16 cellular contexts compared by ENCODE assay signal in genomic region chr15:57696146-57696545, GRCh38. TPM values are rescaled to one million over a fixed set of nuclear protein-coding genes. Genes with fewer than 3 reads are reported as not detected.
A peak's percentile ranks its signal among the peaks of the same experiment; 100 is the strongest.
DNase-seq lines count a peak whose midpoint lies in the region; ATAC-seq and TF ChIP-seq lines count a peak whose summit lies in the region.
"Had no signal": no experiment of that assay in that cellular context is flagged by ENCODE, and none has a peak within 500 bp of the region (broad histone marks: within the 10 kb centered on the region; RNA-seq: fewer than 3 reads in every experiment).

No MANE protein-coding gene starts in this region.

- H3K56ac ChIP-seq in H9 (ENCODE audit: insufficient read length, low read depth, low read length), result no peak overlapping the region

- H3K9me3 ChIP-seq in H9 (ENCODE audit: control insufficient read depth, low read depth, low read length) (no peaks in the 10 kb centered on the region), PC-3 (ENCODE audit: low read length) (no peaks in the 10 kb centered on the region), mammary epithelial cell (replicated peaks; ENCODE audit: insufficient read depth, low read length) (no peaks in the 10 kb centered on the region)

- H3K27ac Mint-ChIP-seq in H9 (0 out of 7 replicates have a peak overlapping the region, but pooled peaks of 1 of the 3 experiments have one; percentile 25), nephron progenitor cell (peak overlapping the region; percentile 75)
- H3K27ac Mint-ChIP-seq: activated naive CD8-positive, alpha-beta T cell had no signal

- H3K36me3 Mint-ChIP-seq in H9 (ENCODE audit: insufficient read depth in 1 of 3, low read depth in 3 of 3) (no peaks in the 10 kb centered on the region), nephron progenitor cell (ENCODE audit: low read depth) (no peaks in the 10 kb centered on the region)
- H3K36me3 Mint-ChIP-seq: activated naive CD8-positive, alpha-beta T cell had no signal

- no peak overlapping the region for H3K4me3 Mint-ChIP-seq in H9
- no peak overlapping the region for H3K4me3 Mint-ChIP-seq in nephron progenitor cell
- H3K4me3 Mint-ChIP-seq: activated naive CD8-positive, alpha-beta T cell; stimulated activated naive CD8-positive, alpha-beta T cell treated with anti-CD3 and anti-CD28 coated beads, Interleukin-15, amount 100 ng/mL, for 72 hours had no signal

- H3K79me2 ChIP-seq in H9 (ENCODE audit: insufficient read depth, low read length) (no peaks in the 10 kb centered on the region), PC-3 (ENCODE audit: low read length) (no peaks in the 10 kb centered on the region), mammary epithelial cell (ENCODE audit: insufficient read depth, low read length) (no peaks in the 10 kb centered on the region)

- WGBS in H9 (ENCODE audit: extremely low coverage, insufficient read length, low lambda C conversion rate), result no CpG with 5 or more reads among the region's 5 CpGs
- WGBS in lower leg skin, 2 donors, result 78 to 79% methylated on average over 5 of the region's 5 CpGs
- 93% methylated on average over 5 of the region's 5 CpGs for WGBS in mammary epithelial cell (ENCODE audit: low coverage, missing lambda C conversion rate)

- ATAC-seq in PC-3 (no peak), HG02981 (IDR thresholded peaks at IDR 0.05; ENCODE audit: unreplicated experiment) (no peak)
- ATAC-seq: stimulated activated naive CD8-positive, alpha-beta T cell treated with anti-CD3 and anti-CD28 coated beads, Interleukin-15, amount 100 ng/mL, for 72 hours had no signal

- no peaks in the 10 kb centered on the region for H3K79me1 ChIP-seq in H9 (ENCODE audit: insufficient read depth, low read depth, low read length, poor library complexity, severe bottlenecking)

- no peak overlapping the region for H4K5ac ChIP-seq in H9 (ENCODE audit: insufficient read length, low read depth, low read length)

- H3K4me1 ChIP-seq in H9 (ENCODE audit: insufficient read depth, low read length) (no peaks in the 10 kb centered on the region), PC-3 (ENCODE audit: insufficient read depth, low read length) (peaks cover 22% of the 10 kb centered on the region; the same call in 1 of the 2 replicates), mammary epithelial cell (ENCODE audit: insufficient read depth, low read length) (peaks cover 5% of the 10 kb centered on the region)

- peaks cover 27% of the 10 kb centered on the region for H3K27me3 Mint-ChIP-seq in H9 (ENCODE audit: low read depth)
- peaks cover 12% of the 10 kb centered on the region for H3K27me3 Mint-ChIP-seq in nephron progenitor cell (ENCODE audit: low read depth, poor library complexity)
- H3K27me3 Mint-ChIP-seq: stimulated activated naive CD8-positive, alpha-beta T cell treated with anti-CD3 and anti-CD28 coated beads, Interleukin-15, amount 100 ng/mL, for 72 hours had no signal

- H4K20me1 ChIP-seq in H9 (ENCODE audit: control insufficient read depth, insufficient read depth, insufficient read length), result no peaks in the 10 kb centered on the region
- H4K20me1 ChIP-seq in PC-3 (ENCODE audit: low read length), result no peaks in the 10 kb centered on the region
- H4K20me1 ChIP-seq in mammary epithelial cell (ENCODE audit: insufficient read depth, low read length), result no peaks in the 10 kb centered on the region

- no peak overlapping the region for H3K4me3 ChIP-seq in PC-3 (ENCODE audit: low read length)
- no peak overlapping the region for H3K4me3 ChIP-seq in lower leg skin (ENCODE audit: low read depth, poor library complexity, severe bottlenecking)
- H3K4me3 ChIP-seq in mammary epithelial cell (replicated peaks in 1 of 3; ENCODE audit: insufficient read depth in 1 of 3, low read depth in 2 of 3, low read length in 3 of 3), result no peak overlapping the region
- H3K4me3 ChIP-seq: SK-N-MC had no signal

- dilution Hi-C loops in mammary epithelial cell (cut with HindIII; ENCODE audit: low sequenced_read_pairs), result no loop called here

- H3K36me3 ChIP-seq in PC-3 (ENCODE audit: low read depth, low read length) (no peaks in the 10 kb centered on the region), mammary epithelial cell (ENCODE audit: insufficient read depth, low read length) (no peaks in the 10 kb centered on the region)

- H3K9ac ChIP-seq in H9 (ENCODE audit: extremely low read depth, insufficient read length, low read length) (no peak overlapping the region), PC-3 (ENCODE audit: low read length) (no peak overlapping the region), mammary epithelial cell (ENCODE audit: insufficient read depth, low read length) (no peak overlapping the region)

- no peak overlapping the region for H3K14ac ChIP-seq in H9 (ENCODE audit: insufficient read depth, low read length)

- no peaks in the 10 kb centered on the region for H3K9me2 ChIP-seq in PC-3 (replicated peaks; ENCODE audit: low read length)

- H3K23ac ChIP-seq in H9 (ENCODE audit: insufficient read length, low read depth, low read length), result no peak overlapping the region

- DNase-seq in H9, result no peak
- DNase-seq in PC-3, result no peak
- no peak for DNase-seq in nephron progenitor cell
- DNase-seq in lower leg skin (ENCODE audit: low spot score in 2 of 2), result no peak
- DNase-seq in mammary epithelial cell, result no peak
- DNase-seq: activated CD4-positive, alpha-beta T cell treated with anti-CD3 and anti-CD28 coated beads for 4 hours; activated T-cell treated with anti-CD3 and anti-CD28 coated beads, Interleukin-2, amount 50 U/mL, for 1 hour; effector CD8-positive, alpha-beta T cell; KBM-7; NCI-H1694; stimulated activated CD4-positive, alpha-beta T cell treated with anti-CD3 and anti-CD28 coated beads, Interleukin-12 subunit alpha, Interleukin-12 subunit beta, amount 100 ng/mL, for 4 hours; stimulated activated naive CD8-positive, alpha-beta T cell treated with anti-CD3 and anti-CD28 coated beads, Interleukin-15, amount 100 ng/mL, for 72 hours had no signal

- H2BK120ac ChIP-seq in H9 (ENCODE audit: low read depth, low read length, poor library complexity, severe bottlenecking), result no peak overlapping the region

- intact Hi-C loops in PC-3 (cut with micrococcal nuclease), result no loop called here
- intact Hi-C loops in lower leg skin (cut with DNase I; ENCODE audit: low total_unique reads), result no loop called here
- intact Hi-C loops in mammary epithelial cell (cut with micrococcal nuclease), result no loop called here

- no peak overlapping the region for H4K91ac ChIP-seq in H9 (ENCODE audit: insufficient read length, low read depth, low read length)

- H3K27ac ChIP-seq in C4-2B (peak overlapping the region; percentile 71; the same call in 1 of the 2 replicates), H9 (ENCODE audit: insufficient read length, low read depth, low read length) (no peak overlapping the region), PC-3 (ENCODE audit: low read length) (no peak overlapping the region), mammary epithelial cell (ENCODE audit: insufficient read depth, low read depth, low read length) (no peak overlapping the region)
- H3K27ac ChIP-seq: SK-N-MC had no signal

- no peak overlapping the region for H2AK5ac ChIP-seq in H9 (ENCODE audit: insufficient read length, low read length)

- H3K18ac ChIP-seq in H9 (ENCODE audit: insufficient read length, low read depth, low read length), result no peak overlapping the region

- H2BK12ac ChIP-seq in H9 (ENCODE audit: insufficient read length, low read depth, low read length), result no peak overlapping the region

- H3K4ac ChIP-seq in H9 (ENCODE audit: low read depth, low read length), result no peak overlapping the region

- no peaks in the 10 kb centered on the region for H3K4me1 Mint-ChIP-seq in H9
- peaks cover 39% of the 10 kb centered on the region for H3K4me1 Mint-ChIP-seq in nephron progenitor cell
- H3K4me1 Mint-ChIP-seq: stimulated activated naive CD8-positive, alpha-beta T cell treated with anti-CD3 and anti-CD28 coated beads, Interleukin-15, amount 100 ng/mL, for 72 hours had no signal

- H3F3A ChIP-seq in PC-3 (ENCODE audit: low read length, unreplicated experiment), result no peaks in the 10 kb centered on the region

- H3K27me3 ChIP-seq in H9 (ENCODE audit: insufficient read depth, low read length) (no peaks in the 10 kb centered on the region), PC-3 (ENCODE audit: low read length) (no peaks in the 10 kb centered on the region), mammary epithelial cell (ENCODE audit: insufficient read depth, low read length) (no peaks in the 10 kb centered on the region)

- no peaks in the 10 kb centered on the region for H3K23me2 ChIP-seq in H9 (ENCODE audit: insufficient read length, low read depth, low read length, poor library complexity, severe bottlenecking)

- TF ChIP-seq CTCF in C4-2B (conservative IDR thresholded peaks at IDR 0.05) (no peak), H9 (conservative IDR thresholded peaks at IDR 0.05) (no peak), PC-3 (conservative IDR thresholded peaks at IDR 0.05; ENCODE audit: low read depth, low read length) (no peak), nephron progenitor cell (IDR thresholded peaks at IDR 0.05) (no peak), lower leg skin (IDR thresholded peaks at IDR 0.05) (no peak), mammary epithelial cell (conservative IDR thresholded peaks at IDR 0.05 in 1 of 2, IDR thresholded peaks at IDR 0.05 in 1 of 2; ENCODE audit: extremely low read depth in 1 of 2, insufficient read depth in 1 of 2, low read depth in 1 of 2, low read length in 2 of 2) (no peak)

- peak overlapping the region; percentile 73 for H2AFZ ChIP-seq in H9 (ENCODE audit: low read length)
- 0 out of 2 replicates have a peak overlapping the region, but pooled peaks have one; percentile 34 for H2AFZ ChIP-seq in PC-3 (ENCODE audit: low read length)
- H2AFZ ChIP-seq in mammary epithelial cell (ENCODE audit: low read depth, low read length), result no peak overlapping the region

- in situ Hi-C loops in mammary epithelial cell (cut with MboI; ENCODE audit: low sequenced_read_pairs in 2 of 2), result no loop called here

- H3K4me2 ChIP-seq in H9 (ENCODE audit: insufficient read depth, insufficient read length, low read length) (no peak overlapping the region), PC-3 (ENCODE audit: low read length) (no peak overlapping the region), mammary epithelial cell (ENCODE audit: insufficient read depth, low read depth, low read length) (no peak overlapping the region)

- no peak overlapping the region for H4K8ac ChIP-seq in H9 (replicated peaks; ENCODE audit: insufficient read length, low read depth, low read length)

- no peak overlapping the region for H2BK5ac ChIP-seq in H9 (ENCODE audit: insufficient read length, low read length)

- H2BK15ac ChIP-seq in H9 (ENCODE audit: low read depth, low read length), result no peak overlapping the region

- no TSS peak for BruUV-seq in PC-3 (replicated peaks; lab: Mats Ljungman, UMichigan)
- no TSS peak for BruUV-seq in mammary epithelial cell (replicated peaks; lab: Mats Ljungman, UMichigan)

- TF ChIP-seq POLR2A in lower leg skin (IDR thresholded peaks at IDR 0.05), result no peak

- CTCF ChIA-PET in PC-3 (lab: Charles Lee), result interaction anchor here (0.6 kb wide), 1 partner anchor 375 kb away, joined by 4 read pairs; no protein-coding TSS in a partner anchor
- CTCF ChIA-PET in mammary epithelial cell (lab: Charles Lee; ENCODE audit: low non-redundant PET), result no interaction called here

- H3T11ph ChIP-seq in H9 (ENCODE audit: low read length), result no peak overlapping the region

- POLR2A ChIA-PET in PC-3 (lab: Charles Lee; ENCODE audit: unreplicated experiment), result no interaction called here

- no peak overlapping the region for H2BK20ac ChIP-seq in H9 (ENCODE audit: low read depth, low read length, poor library complexity, severe bottlenecking)

- no peaks in the 10 kb centered on the region for H3K9me3 Mint-ChIP-seq in H9
- no peaks in the 10 kb centered on the region for H3K9me3 Mint-ChIP-seq in nephron progenitor cell
- H3K9me3 Mint-ChIP-seq: stimulated activated naive CD8-positive, alpha-beta T cell treated with anti-CD3 and anti-CD28 coated beads, Interleukin-15, amount 100 ng/mL, for 72 hours had no signal

RNA-seq across cellular contexts. Expression of gene POLR2M, which starts 10.4 kb away (rescaled TPM):
- total RNA-seq in H9 (2021) (59.8 and 67.3 TPM in 2 replicates), PC-3 (2014; rRNA removed) (487 and 769 TPM in 2 replicates), lower leg skin (100 to 1,000 TPM in 1 of 4 donors, 10 to 100 TPM in 3; 25.5 to 430 (median 34.7) TPM), mammary epithelial cell (100 to 1,000 TPM in 1 of 2 donors, 10 to 100 TPM in 1; 82.9 to 109 TPM)
- 51.3 TPM for polyA plus RNA-seq in mammary epithelial cell
- polyA minus RNA-seq in mammary epithelial cell, result 70.1 TPM
